ENCODE assay signal across 1 cellular context in genomic region chr19:47693489-47693888, GRCh38.
TF ChIP-seq lines count a peak whose summit lies in the region.

No MANE protein-coding gene starts in this region.

TF ChIP-seq in SK-N-SH, 30 proteins besides CTCF, POLR2A, EP300 and RAD21 (continued from another document):
- TF ChIP-seq SMC3 (IDR thresholded peaks at IDR 0.05; ENCODE audit: low read depth, low read length) (no peak), GATA2 (CRISPR knock-in tag; IDR thresholded peaks at IDR 0.05) (no peak), MXI1 (IDR thresholded peaks at IDR 0.05; ENCODE audit: low read depth, low read length) (no peak), FOXJ3 (CRISPR knock-in tag; IDR thresholded peaks at IDR 0.05) (no peak), NRF1 (IDR thresholded peaks at IDR 0.05; ENCODE audit: low read depth, low read length) (no peak), GABPA (IDR thresholded peaks at IDR 0.05; ENCODE audit: low read depth) (no peak), NFIC (IDR thresholded peaks at IDR 0.05; ENCODE audit: borderline replicate concordance) (no peak), ZBTB33 (IDR thresholded peaks at IDR 0.05; ENCODE audit: borderline replicate concordance, low read depth) (no peak), SIN3A (IDR thresholded peaks at IDR 0.05; ENCODE audit: borderline replicate concordance, low read depth, low read length) (no peak), USF1 (IDR thresholded peaks at IDR 0.05; ENCODE audit: borderline replicate concordance, low read depth) (no peak)
- TF ChIP-seq, protein P1, sequence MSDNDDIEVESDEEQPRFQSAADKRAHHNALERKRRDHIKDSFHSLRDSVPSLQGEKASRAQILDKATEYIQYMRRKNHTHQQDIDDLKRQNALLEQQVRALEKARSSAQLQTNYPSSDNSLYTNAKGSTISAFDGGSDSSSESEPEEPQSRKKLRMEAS (IDR thresholded peaks at IDR 0.05; ENCODE audit: low read depth) = no peak
